In the genomic region with DNA sequence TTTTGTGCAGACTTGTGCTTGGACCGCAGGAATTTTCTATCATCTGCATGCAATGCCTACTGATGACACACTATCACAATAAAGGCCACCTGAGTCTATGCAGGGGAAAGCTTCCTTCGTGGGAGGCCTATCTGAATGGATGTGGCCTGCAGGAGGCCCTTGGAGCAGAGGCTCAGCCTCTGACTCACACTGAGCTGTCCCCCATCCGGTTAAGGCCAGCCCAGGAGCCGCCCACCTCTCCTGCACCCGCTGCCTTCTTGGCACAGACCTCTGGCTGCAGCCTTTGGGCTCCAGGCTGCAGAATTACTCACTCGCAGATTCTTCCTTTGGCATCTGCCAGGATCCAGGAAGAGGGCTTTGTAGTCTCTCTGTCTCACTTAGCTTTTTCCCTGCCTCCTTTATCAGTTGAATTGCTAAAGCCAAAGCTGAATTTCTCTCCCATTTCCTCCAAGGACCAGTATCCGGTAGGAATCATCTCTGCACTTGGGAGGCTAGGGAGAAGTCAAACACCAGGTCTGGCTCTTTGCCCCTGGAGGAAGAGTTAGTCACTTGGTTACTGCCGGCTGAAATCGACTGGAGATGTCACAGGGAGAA, we compare ENCODE assay signal across 1 cellular context.
A peak's percentile ranks its signal among the peaks of the same experiment; 100 is the strongest.
TF ChIP-seq lines count a peak whose summit lies in the region.

No MANE protein-coding gene starts in this region.

TF ChIP-seq in HCT116, 20 proteins besides CTCF, POLR2A, EP300 and RAD21 (continued from another document):
- TF ChIP-seq, protein P1, sequence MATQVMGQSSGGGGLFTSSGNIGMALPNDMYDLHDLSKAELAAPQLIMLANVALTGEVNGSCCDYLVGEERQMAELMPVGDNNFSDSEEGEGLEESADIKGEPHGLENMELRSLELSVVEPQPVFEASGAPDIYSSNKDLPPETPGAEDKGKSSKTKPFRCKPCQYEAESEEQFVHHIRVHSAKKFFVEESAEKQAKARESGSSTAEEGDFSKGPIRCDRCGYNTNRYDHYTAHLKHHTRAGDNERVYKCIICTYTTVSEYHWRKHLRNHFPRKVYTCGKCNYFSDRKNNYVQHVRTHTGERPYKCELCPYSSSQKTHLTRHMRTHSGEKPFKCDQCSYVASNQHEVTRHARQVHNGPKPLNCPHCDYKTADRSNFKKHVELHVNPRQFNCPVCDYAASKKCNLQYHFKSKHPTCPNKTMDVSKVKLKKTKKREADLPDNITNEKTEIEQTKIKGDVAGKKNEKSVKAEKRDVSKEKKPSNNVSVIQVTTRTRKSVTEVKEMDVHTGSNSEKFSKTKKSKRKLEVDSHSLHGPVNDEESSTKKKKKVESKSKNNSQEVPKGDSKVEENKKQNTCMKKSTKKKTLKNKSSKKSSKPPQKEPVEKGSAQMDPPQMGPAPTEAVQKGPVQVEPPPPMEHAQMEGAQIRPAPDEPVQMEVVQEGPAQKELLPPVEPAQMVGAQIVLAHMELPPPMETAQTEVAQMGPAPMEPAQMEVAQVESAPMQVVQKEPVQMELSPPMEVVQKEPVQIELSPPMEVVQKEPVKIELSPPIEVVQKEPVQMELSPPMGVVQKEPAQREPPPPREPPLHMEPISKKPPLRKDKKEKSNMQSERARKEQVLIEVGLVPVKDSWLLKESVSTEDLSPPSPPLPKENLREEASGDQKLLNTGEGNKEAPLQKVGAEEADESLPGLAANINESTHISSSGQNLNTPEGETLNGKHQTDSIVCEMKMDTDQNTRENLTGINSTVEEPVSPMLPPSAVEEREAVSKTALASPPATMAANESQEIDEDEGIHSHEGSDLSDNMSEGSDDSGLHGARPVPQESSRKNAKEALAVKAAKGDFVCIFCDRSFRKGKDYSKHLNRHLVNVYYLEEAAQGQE (IDR thresholded peaks at IDR 0.05; ENCODE audit: low read depth) = no peak
- TF ChIP-seq FOSL1 (IDR thresholded peaks at IDR 0.05; ENCODE audit: low read depth) (peak; percentile 99), JUND (IDR thresholded peaks at IDR 0.05) (peak; percentile 95), CBX3 (IDR thresholded peaks at IDR 0.05; ENCODE audit: low read depth) (peak; percentile 84), POLR2AphosphoS5 (IDR thresholded peaks at IDR 0.05; ENCODE audit: low read depth, low read length) (peak; percentile 60; the same call in 1 of the 2 replicates), ELF1 (IDR thresholded peaks at IDR 0.05; ENCODE audit: borderline replicate concordance, low read depth) (no peak; the same call in 1 of the 2 replicates), YY1 (IDR thresholded peaks at IDR 0.05; ENCODE audit: extremely low read depth, insufficient replicate concordance, low read depth, low read length) (peak; percentile 8)
- TF ChIP-seq, protein P2, sequence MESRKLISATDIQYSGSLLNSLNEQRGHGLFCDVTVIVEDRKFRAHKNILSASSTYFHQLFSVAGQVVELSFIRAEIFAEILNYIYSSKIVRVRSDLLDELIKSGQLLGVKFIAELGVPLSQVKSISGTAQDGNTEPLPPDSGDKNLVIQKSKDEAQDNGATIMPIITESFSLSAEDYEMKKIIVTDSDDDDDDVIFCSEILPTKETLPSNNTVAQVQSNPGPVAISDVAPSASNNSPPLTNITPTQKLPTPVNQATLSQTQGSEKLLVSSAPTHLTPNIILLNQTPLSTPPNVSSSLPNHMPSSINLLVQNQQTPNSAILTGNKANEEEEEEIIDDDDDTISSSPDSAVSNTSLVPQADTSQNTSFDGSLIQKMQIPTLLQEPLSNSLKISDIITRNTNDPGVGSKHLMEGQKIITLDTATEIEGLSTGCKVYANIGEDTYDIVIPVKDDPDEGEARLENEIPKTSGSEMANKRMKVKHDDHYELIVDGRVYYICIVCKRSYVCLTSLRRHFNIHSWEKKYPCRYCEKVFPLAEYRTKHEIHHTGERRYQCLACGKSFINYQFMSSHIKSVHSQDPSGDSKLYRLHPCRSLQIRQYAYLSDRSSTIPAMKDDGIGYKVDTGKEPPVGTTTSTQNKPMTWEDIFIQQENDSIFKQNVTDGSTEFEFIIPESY (IDR thresholded peaks at IDR 0.05; ENCODE audit: extremely low read depth, insufficient replicate concordance, low read length) = no peak
